ENCODE assay signal across 23 cellular contexts in the genomic region with DNA sequence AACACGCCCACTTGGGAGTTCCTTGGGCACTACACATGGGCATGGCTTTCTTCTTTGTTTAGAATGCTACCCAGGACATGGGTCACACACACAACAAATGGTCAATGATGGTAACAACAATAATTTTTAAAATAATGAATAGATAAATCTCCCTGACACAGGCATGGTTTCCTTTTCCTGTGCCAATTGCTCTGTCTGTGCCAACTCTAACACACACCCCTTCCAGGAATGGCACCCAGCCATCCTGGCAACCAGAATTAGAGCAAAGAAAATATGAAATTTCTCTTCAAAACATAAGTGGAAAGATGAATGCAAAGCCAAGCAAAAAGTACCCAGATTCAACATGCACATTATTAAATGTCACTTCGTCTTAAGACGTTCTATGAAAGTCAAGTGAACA.
DNase-seq lines count a peak whose midpoint lies in the region; ATAC-seq and TF ChIP-seq lines count a peak whose summit lies in the region.
"Had no signal": no experiment of that assay in that cellular context is flagged by ENCODE, and none has a peak within 500 bp of the region (broad histone marks: within the 10 kb centered on the region; RNA-seq: fewer than 3 reads in every experiment).

No MANE protein-coding gene starts in this region.

- CTCF ChIA-PET in MCF 10A (lab: Yijun Ruan, JAX): no interaction called here
- CTCF ChIA-PET in mammary epithelial cell (lab: Charles Lee; ENCODE audit: low non-redundant PET): no interaction called here

- intact Hi-C loops in MCF 10A (cut with micrococcal nuclease): no loop called here
- intact Hi-C loops in mammary epithelial cell (cut with micrococcal nuclease): no loop called here
- intact Hi-C loops in testis (cut with DNase I; ENCODE audit: low total_unique reads): no loop called here

- peaks cover 5% of the 10 kb centered on the region for H3K36me3 Mint-ChIP-seq in MCF 10A (ENCODE audit: insufficient read depth, unreplicated experiment)
- no peaks in the 10 kb centered on the region for H3K36me3 Mint-ChIP-seq in brain
- H3K36me3 Mint-ChIP-seq: CD14-positive monocyte, IgD-negative memory B cell had no signal

- H3K4me3 Mint-ChIP-seq in MCF 10A (ENCODE audit: unreplicated experiment): no peak overlapping the region
- peak overlapping the region in 2 of 5 experiments; percentile 55 to 72 for H3K4me3 Mint-ChIP-seq in brain
- H3K4me3 Mint-ChIP-seq: CD14-positive monocyte, IgD-negative memory B cell had no signal

- TF ChIP-seq CTCF in MCF 10A (IDR thresholded peaks at IDR 0.05; ENCODE audit: unreplicated experiment): no peak
- TF ChIP-seq CTCF in mammary epithelial cell (conservative IDR thresholded peaks at IDR 0.05 in 1 of 2, IDR thresholded peaks at IDR 0.05 in 1 of 2; ENCODE audit: extremely low read depth in 1 of 2, insufficient read depth in 1 of 2, low read depth in 1 of 2, low read length in 2 of 2): no peak
- no peak for TF ChIP-seq CTCF in brain (conservative IDR thresholded peaks at IDR 0.05)
- no peak for TF ChIP-seq CTCF in thoracic aorta (IDR thresholded peaks at IDR 0.05)
- TF ChIP-seq CTCF in gastroesophageal sphincter (IDR thresholded peaks at IDR 0.05): no peak
- TF ChIP-seq CTCF in testis (IDR thresholded peaks at IDR 0.05): no peak

- no peak for TF ChIP-seq EP300 in gastroesophageal sphincter (IDR thresholded peaks at IDR 0.05)

- H3K4me1 ChIP-seq in mammary epithelial cell (ENCODE audit: insufficient read depth, low read length) (no peaks in the 10 kb centered on the region), thoracic aorta (ENCODE audit: control insufficient read depth in 1 of 2, low read depth in 2 of 2) (peaks cover 3 to 18% of the 10 kb centered on the region in 2 donors), SJCRH30 (no peaks in the 10 kb centered on the region), gastroesophageal sphincter (peaks cover 0 to 13% (median 0%) of the 10 kb centered on the region in 3 donors), testis (no peaks in the 10 kb centered on the region)

- dilution Hi-C loops in mammary epithelial cell (cut with HindIII; ENCODE audit: low sequenced_read_pairs): no loop called here

- H3K27me3 Mint-ChIP-seq in MCF 10A (ENCODE audit: insufficient read depth, unreplicated experiment) (no peaks in the 10 kb centered on the region), brain (no peaks in the 10 kb centered on the region)
- H3K27me3 Mint-ChIP-seq: IgD-negative memory B cell had no signal

- TF ChIP-seq POLR2A in gastroesophageal sphincter (IDR thresholded peaks at IDR 0.05) (no peak), testis (IDR thresholded peaks at IDR 0.05) (no peak)

- H3K4me2 ChIP-seq in mammary epithelial cell (ENCODE audit: insufficient read depth, low read depth, low read length): no peak overlapping the region
- H3K4me2 ChIP-seq: SK-N-SH had no signal

- H3K4me1 Mint-ChIP-seq in MCF 10A (ENCODE audit: insufficient read depth, unreplicated experiment) (peaks cover 13% of the 10 kb centered on the region), brain (no peaks in the 10 kb centered on the region)
- H3K4me1 Mint-ChIP-seq: CD14-positive monocyte, IgD-negative memory B cell had no signal

- in situ Hi-C loops in mammary epithelial cell (cut with MboI; ENCODE audit: low sequenced_read_pairs in 2 of 2): no loop called here

- no peak for ATAC-seq in thoracic aorta (ENCODE audit: insufficient number of reproducible peaks, low FRiP score, low read depth)
- no peak for ATAC-seq in gastroesophageal sphincter

- H3K9me3 Mint-ChIP-seq in MCF 10A (ENCODE audit: unreplicated experiment): no peaks in the 10 kb centered on the region
- no peaks in the 10 kb centered on the region for H3K9me3 Mint-ChIP-seq in brain
- H3K9me3 Mint-ChIP-seq: IgD-negative memory B cell had no signal

- WGBS in mammary epithelial cell (ENCODE audit: low coverage, missing lambda C conversion rate): 23% methylated on average over 3 of the region's 3 CpGs
- WGBS in gastroesophageal sphincter (ENCODE audit: low coverage in 1 of 2), 2 donors: 60 to 66% methylated on average over 3 of the region's 3 CpGs
- WGBS in testis, 2 donors: 87 to 89% methylated on average over 3 of the region's 3 CpGs

- no TSS peak for BruUV-seq in MCF 10A (replicated peaks; lab: Mats Ljungman, UMichigan)
- BruUV-seq in mammary epithelial cell (replicated peaks; lab: Mats Ljungman, UMichigan): no TSS peak

- no peaks in the 10 kb centered on the region for H4K20me1 ChIP-seq in mammary epithelial cell (ENCODE audit: insufficient read depth, low read length)

- POLR2A ChIA-PET in MCF 10A (lab: Yijun Ruan, JAX): interaction anchor here (1.2 kb wide), 1 partner anchor 10 kb away, joined by 3 read pairs; no protein-coding TSS in a partner anchor

- no peaks in the 10 kb centered on the region for H3K9me3 ChIP-seq in mammary epithelial cell (replicated peaks; ENCODE audit: insufficient read depth, low read length)
- no peaks in the 10 kb centered on the region for H3K9me3 ChIP-seq in thoracic aorta
- no peaks in the 10 kb centered on the region for H3K9me3 ChIP-seq in SJCRH30 (replicated peaks)
- no peaks in the 10 kb centered on the region for H3K9me3 ChIP-seq in gastroesophageal sphincter
- no peaks in the 10 kb centered on the region for H3K9me3 ChIP-seq in testis
- H3K9me3 ChIP-seq: BE2C, SK-N-SH had no signal

- H3K36me3 ChIP-seq in mammary epithelial cell (ENCODE audit: insufficient read depth, low read length) (no peaks in the 10 kb centered on the region), thoracic aorta (no peaks in the 10 kb centered on the region), SJCRH30 (no peaks in the 10 kb centered on the region), gastroesophageal sphincter (no peaks in the 10 kb centered on the region), testis (ENCODE audit: low read depth, missing control alignments) (no peaks in the 10 kb centered on the region)
- H3K36me3 ChIP-seq: BE2C had no signal

- H3K27ac Mint-ChIP-seq in MCF 10A (ENCODE audit: low read depth, unreplicated experiment): no peak overlapping the region
- H3K27ac Mint-ChIP-seq in brain: peak overlapping the region in 3 of 5 experiments; percentile 71 to 98 (median 71)
- H3K27ac Mint-ChIP-seq: CD14-positive monocyte, IgD-negative memory B cell had no signal

- H3K27me3 ChIP-seq in mammary epithelial cell (ENCODE audit: insufficient read depth, low read length) (no peaks in the 10 kb centered on the region), thoracic aorta (replicated peaks; ENCODE audit: insufficient read depth) (no peaks in the 10 kb centered on the region), SJCRH30 (no peaks in the 10 kb centered on the region), gastroesophageal sphincter (no peaks in the 10 kb centered on the region), testis (no peaks in the 10 kb centered on the region)
- H3K27me3 ChIP-seq: BE2C had no signal

- no peak overlapping the region for H3K27ac ChIP-seq in mammary epithelial cell (ENCODE audit: insufficient read depth, low read depth, low read length)
- H3K27ac ChIP-seq in thoracic aorta: peak overlapping the region; percentile 4 to 37
- no peak overlapping the region for H3K27ac ChIP-seq in SJCRH30
- H3K27ac ChIP-seq in gastroesophageal sphincter: no peak overlapping the region
- H3K27ac ChIP-seq in testis: no peak overlapping the region

- H3K79me2 ChIP-seq in mammary epithelial cell (ENCODE audit: insufficient read depth, low read length): no peaks in the 10 kb centered on the region

- H3K9ac ChIP-seq in mammary epithelial cell (ENCODE audit: insufficient read depth, low read length): no peak overlapping the region
- H3K9ac ChIP-seq: SK-N-SH had no signal

- H3K4me3 ChIP-seq in mammary epithelial cell (replicated peaks in 1 of 3; ENCODE audit: insufficient read depth in 1 of 3, low read depth in 2 of 3, low read length in 3 of 3) (no peak overlapping the region), thoracic aorta (peak overlapping the region; percentile 3), SJCRH30 (no peak overlapping the region), gastroesophageal sphincter (no peak overlapping the region), testis (no peak overlapping the region)

- peak; percentile 57 for DNase-seq in MCF 10A (ENCODE audit: unreplicated experiment)
- DNase-seq in mammary epithelial cell: no peak
- peak; percentile 18 for DNase-seq in NCI-H2196 treated with DMSO at 0.1 percent for 48 hours (lab: John Stamatoyannopoulos, UW; ENCODE audit: unreplicated experiment)
- DNase-seq in thoracic aorta (ENCODE audit: low spot score): no peak
- no peak for DNase-seq in SJCRH30
- no peak for DNase-seq in testis
- DNase-seq: 8988T, ACHN, BE2C, Calu3, DMS79 treated with DMSO at 0.1 percent for 48 hours, GF-D8, NCI-H1092 treated with DMSO at 0.1 percent for 48 hours, NCI-H1436, NCI-H187 treated with DMSO at 0.1 percent for 48 hours, NCI-H2171 treated with DMSO at 0.1 percent for 48 hours, NCI-H526 treated with DMSO at 0.1 percent for 48 hours, SIG-M5, SK-N-SH had no signal

- no peak overlapping the region for H2AFZ ChIP-seq in mammary epithelial cell (ENCODE audit: low read depth, low read length)

Comparison
In these comparisons a context has a peak if more than half of its experiments do, and no peak if none do; other contexts are left out.
1. DNase-seq: peak in MCF 10A (single experiment) and NCI-H2196 treated with DMSO at 0.1 percent for 48 hours (single experiment); none in mammary epithelial cell (single experiment), thoracic aorta (single experiment), SJCRH30 (0 of 2) and testis (single experiment).
2. H3K27ac ChIP-seq: peak in thoracic aorta (2 of 2); none in mammary epithelial cell (single experiment), SJCRH30 (single experiment), gastroesophageal sphincter (0 of 4) and testis (0 of 2).